Comparison of ENCODE assay signal across 8 cellular contexts in genomic region chr11:74024630-74025029, GRCh38. TPM values are rescaled to one million over a fixed set of nuclear protein-coding genes. Genes with fewer than 3 reads are reported as not detected.
DNase-seq lines count a peak whose midpoint lies in the region; ATAC-seq and TF ChIP-seq lines count a peak whose summit lies in the region.

No MANE protein-coding gene starts in this region.

- DNase-seq in A172 (ENCODE audit: low spot score) (peak; percentile 15), GM04504 (ENCODE audit: low read depth) (peak; percentile 72), ascending aorta (ENCODE audit: low spot score in 2 of 2) (peak; percentile 45 to 92), kidney tubule cell (ENCODE audit: low spot score) (peak; percentile 64), SIG-M5 (lab: John Stamatoyannopoulos, UW) (no peak), WERI-Rb-1 (no peak)

- no peak for TF ChIP-seq CTCF in ascending aorta (IDR thresholded peaks at IDR 0.05)
- TF ChIP-seq CTCF in WERI-Rb-1 (IDR thresholded peaks at IDR 0.05; ENCODE audit: low read depth, low read length), result no peak

- no peaks in the 10 kb centered on the region for H3K9me3 ChIP-seq in ascending aorta
- no peaks in the 10 kb centered on the region for H3K9me3 ChIP-seq in WERI-Rb-1 (ENCODE audit: severe bottlenecking)

- intact Hi-C loops in ascending aorta (cut with DNase I), result no loop called here

- peaks cover 0 to 9% of the 10 kb centered on the region in 2 donors for H3K4me1 ChIP-seq in ascending aorta

- H3K27me3 ChIP-seq in ascending aorta, result no peaks in the 10 kb centered on the region
- no peaks in the 10 kb centered on the region for H3K27me3 ChIP-seq in WERI-Rb-1 (ENCODE audit: insufficient read depth, low read depth, severe bottlenecking)

- peaks cover 0 to 6% of the 10 kb centered on the region in 2 donors for H3K36me3 ChIP-seq in ascending aorta
- peaks cover 17% of the 10 kb centered on the region for H3K36me3 ChIP-seq in WERI-Rb-1

- H3K4me3 ChIP-seq in ascending aorta (no peak overlapping the region), WERI-Rb-1 (ENCODE audit: low read depth, low read length) (no peak overlapping the region)

- ATAC-seq in HG03565 (IDR thresholded peaks at IDR 0.05; ENCODE audit: unreplicated experiment) (no peak), HG03097 (IDR thresholded peaks at IDR 0.05; ENCODE audit: low FRiP score, unreplicated experiment) (no peak)

- H3K27ac ChIP-seq in ascending aorta (peak overlapping the region; percentile 14 to 54), WERI-Rb-1 (no peak overlapping the region)

RNA-seq across cellular contexts. Expression of gene UCP3, which starts 15.7 kb away (rescaled TPM):
- 0.05 and 0.46 TPM in 2 replicates for total RNA-seq in A172 (2014; rRNA removed; shearing (Covaris generic))
- not detected for total RNA-seq in ascending aorta

RNA-seq across cellular contexts. Expression of gene UCP2, which starts 42.0 kb away (rescaled TPM):
- total RNA-seq in A172 (2014; rRNA removed; shearing (Covaris generic)), result 18.8 and 30.4 TPM in 2 replicates
- 2.7 TPM for total RNA-seq in ascending aorta

Comparison
In these comparisons a context has a peak if more than half of its experiments do, and no peak if none do; other contexts are left out.
1. DNase-seq: peak in A172 (single experiment), GM04504 (single experiment), ascending aorta (2 of 2) and kidney tubule cell (single experiment); none in SIG-M5 (single experiment) and WERI-Rb-1 (single experiment).